In genomic region chr9:76026796-76027195, GRCh38 we compare ENCODE assay signal across 1 cellular context.
TF ChIP-seq lines count a peak whose summit lies in the region.

No MANE protein-coding gene starts in this region.

TF ChIP-seq in GM23338, 12 proteins besides CTCF, POLR2A, EP300 and RAD21 (continued from another document):
- no peak for TF ChIP-seq ZNF462 (CRISPR knock-in tag; IDR thresholded peaks at IDR 0.05)
- TF ChIP-seq, protein P1, sequence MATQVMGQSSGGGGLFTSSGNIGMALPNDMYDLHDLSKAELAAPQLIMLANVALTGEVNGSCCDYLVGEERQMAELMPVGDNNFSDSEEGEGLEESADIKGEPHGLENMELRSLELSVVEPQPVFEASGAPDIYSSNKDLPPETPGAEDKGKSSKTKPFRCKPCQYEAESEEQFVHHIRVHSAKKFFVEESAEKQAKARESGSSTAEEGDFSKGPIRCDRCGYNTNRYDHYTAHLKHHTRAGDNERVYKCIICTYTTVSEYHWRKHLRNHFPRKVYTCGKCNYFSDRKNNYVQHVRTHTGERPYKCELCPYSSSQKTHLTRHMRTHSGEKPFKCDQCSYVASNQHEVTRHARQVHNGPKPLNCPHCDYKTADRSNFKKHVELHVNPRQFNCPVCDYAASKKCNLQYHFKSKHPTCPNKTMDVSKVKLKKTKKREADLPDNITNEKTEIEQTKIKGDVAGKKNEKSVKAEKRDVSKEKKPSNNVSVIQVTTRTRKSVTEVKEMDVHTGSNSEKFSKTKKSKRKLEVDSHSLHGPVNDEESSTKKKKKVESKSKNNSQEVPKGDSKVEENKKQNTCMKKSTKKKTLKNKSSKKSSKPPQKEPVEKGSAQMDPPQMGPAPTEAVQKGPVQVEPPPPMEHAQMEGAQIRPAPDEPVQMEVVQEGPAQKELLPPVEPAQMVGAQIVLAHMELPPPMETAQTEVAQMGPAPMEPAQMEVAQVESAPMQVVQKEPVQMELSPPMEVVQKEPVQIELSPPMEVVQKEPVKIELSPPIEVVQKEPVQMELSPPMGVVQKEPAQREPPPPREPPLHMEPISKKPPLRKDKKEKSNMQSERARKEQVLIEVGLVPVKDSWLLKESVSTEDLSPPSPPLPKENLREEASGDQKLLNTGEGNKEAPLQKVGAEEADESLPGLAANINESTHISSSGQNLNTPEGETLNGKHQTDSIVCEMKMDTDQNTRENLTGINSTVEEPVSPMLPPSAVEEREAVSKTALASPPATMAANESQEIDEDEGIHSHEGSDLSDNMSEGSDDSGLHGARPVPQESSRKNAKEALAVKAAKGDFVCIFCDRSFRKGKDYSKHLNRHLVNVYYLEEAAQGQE (IDR thresholded peaks at IDR 0.05; ENCODE audit: unreplicated experiment): no peak
- no peak for TF ChIP-seq POLR2AphosphoS5 (IDR thresholded peaks at IDR 0.05; ENCODE audit: low read depth)
- no peak for TF ChIP-seq ZNF114 (CRISPR knock-in tag; IDR thresholded peaks at IDR 0.05)
- TF ChIP-seq EZH2phosphoT487 (IDR thresholded peaks at IDR 0.05; ENCODE audit: unreplicated experiment): no peak
- no peak for TF ChIP-seq EZH2 (IDR thresholded peaks at IDR 0.05; ENCODE audit: low read depth, unreplicated experiment)
- no peak for TF ChIP-seq JUNB (IDR thresholded peaks at IDR 0.05; ENCODE audit: unreplicated experiment)
- no peak for TF ChIP-seq STAT1 (IDR thresholded peaks at IDR 0.05; ENCODE audit: unreplicated experiment)
- no peak for TF ChIP-seq CREB1 (CRISPR knock-in tag; IDR thresholded peaks at IDR 0.05; ENCODE audit: low read depth)
